ENCODE assay signal across 1 cellular context in genomic region chr7:44200699-44201461, GRCh38.
TF ChIP-seq lines count a peak whose summit lies in the region.

TSS of gene YKT6 (plus strand) at chr7:44200978. CDS start at chr7:44201136, 158 bp downstream.

TF ChIP-seq in HEK293, 187 proteins besides CTCF, POLR2A, EP300 and RAD21 (continued from another document and continues in another):
- TF ChIP-seq ZSCAN4 (tag by site-specific recombination; IDR thresholded peaks at IDR 0.05), result no peak
- no peak for TF ChIP-seq ZNF274 (IDR thresholded peaks at IDR 0.05; ENCODE audit: low read length)
- TF ChIP-seq ZNF274 (tag by site-specific recombination; IDR thresholded peaks at IDR 0.05; ENCODE audit: borderline replicate concordance), result no peak
- peak; percentile 62; the same call in 1 of the 2 replicates for TF ChIP-seq ZNF639 (tag by site-specific recombination; IDR thresholded peaks at IDR 0.05)
- no peak for TF ChIP-seq PRDM1 (tag by site-specific recombination; IDR thresholded peaks at IDR 0.05)
- TF ChIP-seq ZNF175 (tag by site-specific recombination; IDR thresholded peaks at IDR 0.05), result no peak
- TF ChIP-seq ZBTB44 (tag by site-specific recombination; IDR thresholded peaks at IDR 0.05), result no peak
- no peak for TF ChIP-seq ZSCAN16 (tag by site-specific recombination; IDR thresholded peaks at IDR 0.05)
- no peak; the same call in 1 of the 2 replicates for TF ChIP-seq HIC1 (tag by site-specific recombination; IDR thresholded peaks at IDR 0.05)
- no peak for TF ChIP-seq ELK4 (IDR thresholded peaks at IDR 0.05; ENCODE audit: borderline replicate concordance, low read depth, low read length)
- peak; percentile 31; the same call in 1 of the 2 replicates for TF ChIP-seq KLF10 (tag by site-specific recombination; IDR thresholded peaks at IDR 0.05)
- TF ChIP-seq ZNF645 (tag by site-specific recombination; IDR thresholded peaks at IDR 0.05), result no peak
- no peak for TF ChIP-seq ZNF530 (tag by site-specific recombination; IDR thresholded peaks at IDR 0.05; ENCODE audit: low read depth)
- no peak for TF ChIP-seq ZNF600 (tag by site-specific recombination; IDR thresholded peaks at IDR 0.05)
- TF ChIP-seq ZNF560 (tag by site-specific recombination; IDR thresholded peaks at IDR 0.05; ENCODE audit: borderline replicate concordance), result no peak
- TF ChIP-seq ZIC2 (tag by site-specific recombination; IDR thresholded peaks at IDR 0.05), result peak; percentile 88
- no peak for TF ChIP-seq ZNF155 (tag by site-specific recombination; IDR thresholded peaks at IDR 0.05)
- no peak for TF ChIP-seq INSM2 (tag by site-specific recombination; IDR thresholded peaks at IDR 0.05)
- TF ChIP-seq ZNF571 (tag by site-specific recombination; IDR thresholded peaks at IDR 0.05), result no peak
- TF ChIP-seq ZNF548 (tag by site-specific recombination; IDR thresholded peaks at IDR 0.05), result no peak
- TF ChIP-seq ZNF792 (tag by site-specific recombination; IDR thresholded peaks at IDR 0.05), result no peak
- no peak for TF ChIP-seq TRIM28 (IDR thresholded peaks at IDR 0.05; ENCODE audit: borderline replicate concordance, low read length)
- peak; percentile 99 for TF ChIP-seq KLF8 (tag by site-specific recombination; IDR thresholded peaks at IDR 0.05)
- TF ChIP-seq ZNF221 (tag by site-specific recombination; IDR thresholded peaks at IDR 0.05; ENCODE audit: borderline replicate concordance), result no peak
- TF ChIP-seq ZNF280D (tag by site-specific recombination; IDR thresholded peaks at IDR 0.05), result no peak
- TF ChIP-seq ZNF362 (tag by site-specific recombination; IDR thresholded peaks at IDR 0.05), result peak; percentile 89
- no peak for TF ChIP-seq ZNF510 (tag by site-specific recombination; IDR thresholded peaks at IDR 0.05; ENCODE audit: insufficient replicate concordance)
- no peak for TF ChIP-seq ZNF138 (tag by site-specific recombination; IDR thresholded peaks at IDR 0.05; ENCODE audit: borderline replicate concordance)
- no peak for TF ChIP-seq ZBTB1 (tag by site-specific recombination; IDR thresholded peaks at IDR 0.05)
- no peak for TF ChIP-seq ZNF26 (tag by site-specific recombination; IDR thresholded peaks at IDR 0.05)
- TF ChIP-seq ZBTB10 (tag by site-specific recombination; IDR thresholded peaks at IDR 0.05), result no peak
- TF ChIP-seq ZNF391 (tag by site-specific recombination; IDR thresholded peaks at IDR 0.05; ENCODE audit: borderline replicate concordance, low read depth), result no peak
- TF ChIP-seq ZNF677 (tag by site-specific recombination; IDR thresholded peaks at IDR 0.05), result no peak
- no peak for TF ChIP-seq SETDB1 (IDR thresholded peaks at IDR 0.05; ENCODE audit: insufficient read length, low read length)
- TF ChIP-seq ZNF10 (tag by site-specific recombination; IDR thresholded peaks at IDR 0.05), result no peak
- no peak for TF ChIP-seq SALL2 (tag by site-specific recombination; IDR thresholded peaks at IDR 0.05; ENCODE audit: borderline replicate concordance)
- no peak for TF ChIP-seq HOXA7 (CRISPR knock-in tag; IDR thresholded peaks at IDR 0.05; ENCODE audit: borderline replicate concordance)
- no peak for TF ChIP-seq ZFP41 (tag by site-specific recombination; IDR thresholded peaks at IDR 0.05; ENCODE audit: borderline replicate concordance)
- TF ChIP-seq ZNF132 (tag by site-specific recombination; IDR thresholded peaks at IDR 0.05; ENCODE audit: borderline replicate concordance), result no peak
